ENCODE assay signal across 15 cellular contexts in genomic region chr19:55344444-55344843, GRCh38. TPM values are rescaled to one million over a fixed set of nuclear protein-coding genes. Genes with fewer than 3 reads are reported as not detected.
A peak's percentile ranks its signal among the peaks of the same experiment; 100 is the strongest.
DNase-seq lines count a peak whose midpoint lies in the region; ATAC-seq and TF ChIP-seq lines count a peak whose summit lies in the region.
"Had no signal": no experiment of that assay in that cellular context is flagged by ENCODE, and none has a peak within 500 bp of the region (broad histone marks: within the 10 kb centered on the region; RNA-seq: fewer than 3 reads in every experiment).

No MANE protein-coding gene starts in this region.

- H3K36me3 Mint-ChIP-seq in CD8-positive, alpha-beta memory T cell, result peaks cover 0 to 19% (median 2%) of the 10 kb centered on the region in 3 donors

- H3K27ac ChIP-seq in RWPE2 (ENCODE audit: poor library complexity, severe bottlenecking), result peak overlapping the region; percentile 59
- H3K27ac ChIP-seq in substantia nigra (ENCODE audit: low read depth, low read length, poor library complexity, severe bottlenecking), result peak overlapping the region; percentile 30
- no peak overlapping the region for H3K27ac ChIP-seq in CD8-positive, alpha-beta memory T cell (ENCODE audit: low read depth, low read length)
- H3K27ac ChIP-seq: ascending aorta, neutrophil, transverse colon, VCaP had no signal

- peak; percentile 40 for TF ChIP-seq CTCF in RWPE2 (IDR thresholded peaks at IDR 0.05; ENCODE audit: poor library complexity, severe bottlenecking)
- peak; percentile 14 for TF ChIP-seq CTCF in fibroblast of villous mesenchyme (IDR thresholded peaks at IDR 0.05; ENCODE audit: insufficient read depth, low read depth, low read length)

- no peaks in the 10 kb centered on the region for H3K9me3 ChIP-seq in RWPE2 (ENCODE audit: severe bottlenecking)
- H3K9me3 ChIP-seq in CD8-positive, alpha-beta memory T cell (ENCODE audit: low read length), result no peaks in the 10 kb centered on the region
- H3K9me3 ChIP-seq: ascending aorta, neutrophil, transverse colon had no signal

- ATAC-seq in RWPE2 (ENCODE audit: low read depth), result peak; percentile 46
- ATAC-seq in stimulated activated naive CD8-positive, alpha-beta T cell treated with anti-CD3 and anti-CD28 coated beads, Interleukin-15, Interleukin-2, amounts not matched to agents 100 U/mL and 50 U/mL, for 24 hours, result no peak

- H3K36me3 ChIP-seq in RWPE2 (ENCODE audit: low read depth), result peaks cover 13% of the 10 kb centered on the region; the same call in 1 of the 2 replicates
- no peaks in the 10 kb centered on the region for H3K36me3 ChIP-seq in CD8-positive, alpha-beta memory T cell (ENCODE audit: insufficient read depth, low read length)

- H3K4me3 Mint-ChIP-seq in CD8-positive, alpha-beta memory T cell, result no peak overlapping the region

- POLR2A ChIA-PET in CD8-positive, alpha-beta memory T cell (lab: Charles Lee), result no interaction called here

- H3K4me1 Mint-ChIP-seq in CD8-positive, alpha-beta memory T cell, result peaks cover 14 to 19% (median 19%) of the 10 kb centered on the region in 3 donors

- CTCF ChIA-PET in CD8-positive, alpha-beta memory T cell (lab: Charles Lee), result no interaction called here

- H3K27me3 ChIP-seq in RWPE2 (ENCODE audit: insufficient read depth, poor library complexity, severe bottlenecking), result no peaks in the 10 kb centered on the region
- H3K27me3 ChIP-seq in CD8-positive, alpha-beta memory T cell (ENCODE audit: insufficient read depth, low read length, poor library complexity, severe bottlenecking), result no peaks in the 10 kb centered on the region
- H3K27me3 ChIP-seq: ascending aorta, transverse colon had no signal

- no peaks in the 10 kb centered on the region for H3K9me3 Mint-ChIP-seq in CD8-positive, alpha-beta memory T cell

- H3K4me3 ChIP-seq in RWPE2 (ENCODE audit: severe bottlenecking) (no peak overlapping the region), fibroblast of villous mesenchyme (ENCODE audit: low read depth, low read length) (no peak overlapping the region)
- no peak overlapping the region for H3K4me3 ChIP-seq in CD8-positive, alpha-beta memory T cell (ENCODE audit: low read length)
- H3K4me3 ChIP-seq: ascending aorta, transverse colon had no signal

- peaks cover 23% of the 10 kb centered on the region for H3K4me1 ChIP-seq in RWPE2 (ENCODE audit: insufficient read depth, poor library complexity, severe bottlenecking)
- peaks cover 16% of the 10 kb centered on the region for H3K4me1 ChIP-seq in CD8-positive, alpha-beta memory T cell (ENCODE audit: insufficient read depth, low read length)

- no peak overlapping the region for H3K27ac Mint-ChIP-seq in CD8-positive, alpha-beta memory T cell

- peaks cover 0 to 6% of the 10 kb centered on the region in 2 donors for H3K27me3 Mint-ChIP-seq in CD8-positive, alpha-beta memory T cell

- DNase-seq in HPDE6-E6E7 (ENCODE audit: extremely low spot score), result peak; percentile 47
- DNase-seq in RWPE2 (ENCODE audit: low spot score), result peak; percentile 85
- DNase-seq in fibroblast of villous mesenchyme (ENCODE audit: low read depth), result peak; percentile 44
- DNase-seq in substantia nigra (lab: John Stamatoyannopoulos, UW), result peak in 42 of 49 donors; percentile 5 to 83 (median 42)
- DNase-seq in stimulated activated naive CD8-positive, alpha-beta T cell treated with anti-CD3 and anti-CD28 coated beads, Interleukin-15, Interleukin-2, amounts not matched to agents 100 U/mL and 50 U/mL, for 24 hours, result no peak
- DNase-seq in DMS53 (lab: John Stamatoyannopoulos, UW), result no peak
- no peak for DNase-seq in CD8-positive, alpha-beta memory T cell
- DNase-seq: activated T-cell treated with anti-CD3 and anti-CD28 coated beads, Interleukin-2, amount 50 U/mL, for 1 hour; effector memory CD4-positive, alpha-beta T cell; NCI-H748 treated with DMSO at 0.1 percent for 48 hours; transverse colon had no signal

RNA-seq across cellular contexts. Expression of gene KMT5C, which starts 4.8 kb away (rescaled TPM):
- 6.9 and 8.7 TPM in 2 replicates for total RNA-seq in fibroblast of villous mesenchyme
- 10 to 100 TPM; 14.6 to 15.0 TPM for total RNA-seq in CD8-positive, alpha-beta memory T cell
- 1.6 TPM for polyA plus RNA-seq in CD8-positive, alpha-beta memory T cell

RNA-seq across cellular contexts. Expression of gene COX6B2, which starts 10.1 kb away (rescaled TPM):
- under 0.01 TPM in 1 of 2 replicates, not detected in the other for total RNA-seq in fibroblast of villous mesenchyme
- total RNA-seq in CD8-positive, alpha-beta memory T cell, result not detected
- polyA plus RNA-seq in CD8-positive, alpha-beta memory T cell, result not detected
- total RNA-seq: ascending aorta, glomerular endothelial cell had no signal

RNA-seq across cellular contexts. Expression of gene GARIN5B, which starts 18.6 kb away (rescaled TPM):
- total RNA-seq in fibroblast of villous mesenchyme, result not detected in 2 replicates
- not detected for total RNA-seq in CD8-positive, alpha-beta memory T cell
- not detected for polyA plus RNA-seq in CD8-positive, alpha-beta memory T cell
- total RNA-seq: ascending aorta, glomerular endothelial cell, transverse colon had no signal

RNA-seq across cellular contexts. Expression of gene TMEM150B, which starts 19.3 kb away (rescaled TPM):
- total RNA-seq in fibroblast of villous mesenchyme, result not detected in 2 replicates
- under 1 TPM in 1 of 2 experiments, not detected in 1; 0.53 TPM for total RNA-seq in CD8-positive, alpha-beta memory T cell
- not detected for polyA plus RNA-seq in CD8-positive, alpha-beta memory T cell
- total RNA-seq: ascending aorta, glomerular endothelial cell had no signal

RNA-seq across cellular contexts. Expression of gene IL11, which starts 25.8 kb away (rescaled TPM):
- total RNA-seq in fibroblast of villous mesenchyme, result 3.0 and 5.2 TPM in 2 replicates
- under 1 TPM; 0.27 to 0.37 TPM for total RNA-seq in CD8-positive, alpha-beta memory T cell
- polyA plus RNA-seq in CD8-positive, alpha-beta memory T cell, result not detected
- total RNA-seq: ascending aorta had no signal

Comparison
In these comparisons a context has a peak if more than half of its experiments do, and no peak if none do; other contexts are left out.
1. DNase-seq: peak in HPDE6-E6E7 (single experiment), RWPE2 (single experiment), fibroblast of villous mesenchyme (single experiment) and substantia nigra (42 of 49); none in stimulated activated naive CD8-positive, alpha-beta T cell treated with anti-CD3 and anti-CD28 coated beads, Interleukin-15, Interleukin-2, amounts not matched to agents 100 U/mL and 50 U/mL, for 24 hours (single experiment), DMS53 (single experiment) and CD8-positive, alpha-beta memory T cell (0 of 5).